9 cellular contexts compared by ENCODE assay signal in genomic region chr9:89278997-89279739, GRCh38. TPM values are rescaled to one million over a fixed set of nuclear protein-coding genes. Genes with fewer than 3 reads are reported as not detected.
DNase-seq lines count a peak whose midpoint lies in the region; ATAC-seq and TF ChIP-seq lines count a peak whose summit lies in the region.
"Had no signal": no experiment of that assay in that cellular context is flagged by ENCODE, and none has a peak within 500 bp of the region (broad histone marks: within the 10 kb centered on the region; RNA-seq: fewer than 3 reads in every experiment).

No MANE protein-coding gene starts in this region.

- H3K27me3 ChIP-seq in esophagus muscularis mucosa: no peaks in the 10 kb centered on the region

- H3K4me3 ChIP-seq in esophagus muscularis mucosa: no peak overlapping the region

- no peak overlapping the region for H3K4me3 Mint-ChIP-seq in activated naive CD4-positive, alpha-beta T cell treated with anti-CD3 and anti-CD28 coated beads for 36 hours

- peaks cover 12% of the 10 kb centered on the region for H3K9me3 Mint-ChIP-seq in activated naive CD4-positive, alpha-beta T cell treated with anti-CD3 and anti-CD28 coated beads for 36 hours

- DNase-seq in activated naive CD4-positive, alpha-beta T cell treated with anti-CD3 and anti-CD28 coated beads for 36 hours: peak; percentile 38
- DNase-seq in activated naive CD4-positive, alpha-beta T cell treated with anti-CD3 and anti-CD28 coated beads, Interleukin-2, amount 50 U/mL, for 16 hours: no peak
- DNase-seq in HPDE6-E6E7 (ENCODE audit: extremely low spot score): peak; percentile 16
- DNase-seq in SHP77 (lab: John Stamatoyannopoulos, UW): peak; percentile 39 to 51
- no peak for DNase-seq in esophagus muscularis mucosa (ENCODE audit: extremely low spot score)
- peak; percentile 26 for DNase-seq in non-pigmented ciliary epithelial cell (ENCODE audit: low read depth)
- no peak for DNase-seq in cortex of kidney (lab: John Stamatoyannopoulos, UW)

- no peak for TF ChIP-seq EP300 in esophagus muscularis mucosa (IDR thresholded peaks at IDR 0.05)

- H3K9me3 ChIP-seq in esophagus muscularis mucosa: peaks cover 0 to 4% (median under 1%) of the 10 kb centered on the region in 4 donors

- peak; percentile 70 to 80 (median 77) for TF ChIP-seq CTCF in esophagus muscularis mucosa (IDR thresholded peaks at IDR 0.05)

- ATAC-seq in HG02973 (IDR thresholded peaks at IDR 0.05; ENCODE audit: unreplicated experiment): no peak

- H3K4me1 ChIP-seq in esophagus muscularis mucosa: peaks cover 0 to 12% (median 5%) of the 10 kb centered on the region in 4 donors

- no peak overlapping the region for H3K27ac ChIP-seq in esophagus muscularis mucosa (replicated peaks in 1 of 4)
- H3K27ac ChIP-seq: epithelial cell of prostate had no signal

- TF ChIP-seq POLR2A in esophagus muscularis mucosa (IDR thresholded peaks at IDR 0.05; ENCODE audit: low read depth): no peak

- WGBS in esophagus muscularis mucosa: 67% methylated on average over 5 of the region's 5 CpGs

- peaks cover 1% of the 10 kb centered on the region for H3K27me3 Mint-ChIP-seq in activated naive CD4-positive, alpha-beta T cell treated with anti-CD3 and anti-CD28 coated beads for 36 hours (ENCODE audit: low read depth)

- H3K36me3 ChIP-seq in esophagus muscularis mucosa: no peaks in the 10 kb centered on the region

- peaks cover 41% of the 10 kb centered on the region for H3K4me1 Mint-ChIP-seq in activated naive CD4-positive, alpha-beta T cell treated with anti-CD3 and anti-CD28 coated beads for 36 hours (ENCODE audit: low read depth)

- CTCF ChIA-PET in activated naive CD4-positive, alpha-beta T cell treated with anti-CD3 and anti-CD28 coated beads for 36 hours (lab: Charles Lee): interaction anchor here (0.6 to 2.0 kb wide), 17 partner anchors 9 to 619 kb away, joined by 3 to 7 read pairs (median 4); no protein-coding TSS in a partner anchor

- no peak overlapping the region for H3K27ac Mint-ChIP-seq in activated naive CD4-positive, alpha-beta T cell treated with anti-CD3 and anti-CD28 coated beads for 36 hours

- intact Hi-C loops in activated naive CD4-positive, alpha-beta T cell treated with anti-CD3 and anti-CD28 coated beads for 36 hours (cut with micrococcal nuclease): loop anchor here (2.0 to 5.0 kb wide), 3 partner anchors 277 to 686 kb away; no protein-coding TSS in a partner anchor
- intact Hi-C loops in esophagus muscularis mucosa (cut with DNase I): loop anchor here (10.0 kb wide), 1 partner anchor 94 kb away; no protein-coding TSS in a partner anchor

- H3K36me3 Mint-ChIP-seq in activated naive CD4-positive, alpha-beta T cell treated with anti-CD3 and anti-CD28 coated beads for 36 hours (ENCODE audit: low read depth): peaks cover 3% of the 10 kb centered on the region

RNA-seq across cellular contexts. Expression of gene CKS2, which starts 31.8 kb away (rescaled TPM):
- 100 to 1,000 TPM; 278 to 292 TPM for total RNA-seq in activated naive CD4-positive, alpha-beta T cell treated with anti-CD3 and anti-CD28 coated beads for 36 hours
- 10 to 100 TPM in 1 of 4 donors, 1 to 10 TPM in 3; 2.0 to 10.3 (median 6.0) TPM for total RNA-seq in esophagus muscularis mucosa

RNA-seq across cellular contexts. Expression of gene SECISBP2, which starts 39.1 kb away (rescaled TPM):
- total RNA-seq in activated naive CD4-positive, alpha-beta T cell treated with anti-CD3 and anti-CD28 coated beads for 36 hours: 10 to 100 TPM; 42.8 to 45.8 TPM
- total RNA-seq in esophagus muscularis mucosa: 10 to 100 TPM; 24.0 to 32.8 (median 29.0) TPM

Comparison
In these comparisons a context has a peak if more than half of its experiments do, and no peak if none do; other contexts are left out.
1. DNase-seq: peak in activated naive CD4-positive, alpha-beta T cell treated with anti-CD3 and anti-CD28 coated beads for 36 hours (single experiment), HPDE6-E6E7 (single experiment), SHP77 (2 of 2) and non-pigmented ciliary epithelial cell (single experiment); none in activated naive CD4-positive, alpha-beta T cell treated with anti-CD3 and anti-CD28 coated beads, Interleukin-2, amount 50 U/mL, for 16 hours (single experiment), esophagus muscularis mucosa (single experiment) and cortex of kidney (single experiment).
2. RNA of gene CKS2, which starts 31.8 kb away (total RNA-seq): 278 to 292 TPM in activated naive CD4-positive, alpha-beta T cell treated with anti-CD3 and anti-CD28 coated beads for 36 hours; 2.0 to 10.3 TPM in esophagus muscularis mucosa; every median in the first group is over 10 times any median in the second.